11 cellular contexts compared by ENCODE assay signal in the genomic region with DNA sequence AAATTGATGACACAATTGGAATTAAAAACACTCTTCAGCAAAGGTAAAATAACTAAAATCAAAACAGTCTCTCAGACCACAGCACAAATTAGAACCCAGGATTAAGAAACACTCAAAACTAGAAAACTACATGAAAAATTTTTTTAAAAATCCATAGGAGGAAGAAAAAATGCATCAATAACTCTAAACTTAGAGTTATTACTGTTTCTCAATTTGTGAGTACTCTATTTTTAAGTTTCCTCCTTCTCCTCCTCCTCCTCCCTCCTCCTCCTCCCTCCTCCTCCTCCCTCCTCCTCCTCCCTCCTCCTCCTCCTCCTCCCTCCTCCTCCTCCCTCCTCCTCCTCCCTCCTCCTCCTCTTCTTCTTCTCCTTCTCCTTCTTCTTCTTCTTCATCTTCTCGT.
"Had no signal": no experiment of that assay in that cellular context is flagged by ENCODE, and none has a peak within 500 bp of the region (broad histone marks: within the 10 kb centered on the region; RNA-seq: fewer than 3 reads in every experiment).

No MANE protein-coding gene starts in this region.

- H3K9me3 ChIP-seq: HAP-1 had no signal

- H3K9ac ChIP-seq: GM23248 had no signal

- H3K27ac ChIP-seq: GM23248 had no signal

- ATAC-seq: GM23338, HCT116 had no signal

- H3K4me2 ChIP-seq: GM23338 had no signal

- H3K4me1 ChIP-seq: HAP-1 had no signal

- FAIRE-seq: H1, H54 had no signal

- H3K4me3 ChIP-seq: GM23248, GM23338, HAP-1 had no signal

- DNase-seq: GM23248, GOT3, H7, H9, HCEC 1CT, HFFc6 had no signal

- H3K36me3 ChIP-seq: HAP-1 had no signal

- H2AFZ ChIP-seq: GM23248, GM23338 had no signal
